Comparison of ENCODE assay signal across 20 cellular contexts in genomic region chr16:2280981-2281542, GRCh38. TPM values are rescaled to one million over a fixed set of nuclear protein-coding genes. Genes with fewer than 3 reads are reported as not detected.
DNase-seq lines count a peak whose midpoint lies in the region; TF ChIP-seq lines count a peak whose summit lies in the region.
"Had no signal": no experiment of that assay in that cellular context is flagged by ENCODE, and none has a peak within 500 bp of the region (broad histone marks: within the 10 kb centered on the region; RNA-seq: fewer than 3 reads in every experiment).

No MANE protein-coding gene starts in this region.

- no peaks in the 10 kb centered on the region for H3K27me3 ChIP-seq in dorsolateral prefrontal cortex
- H3K27me3 ChIP-seq: Peyer's patch had no signal

- TF ChIP-seq CTCF in dorsolateral prefrontal cortex (IDR thresholded peaks at IDR 0.05 in 54 of 56, conservative IDR thresholded peaks at IDR 0.05 in 2 of 56; ENCODE audit: low read depth in 1 of 56, partially characterized antibody in 56 of 56), result no peak

- H3K27ac ChIP-seq in dorsolateral prefrontal cortex, result peak overlapping the region in 39 of 59 donors; percentile 4 to 91 (median 62)
- H3K27ac ChIP-seq: KMS-11, Peyer's patch had no signal

- DNase-seq in ELF-1 (ENCODE audit: low read depth, low spot score) (peak; percentile 57), dorsolateral prefrontal cortex (no peak), left kidney (ENCODE audit: low read depth, low spot score) (peak; percentile 28), NOMO-1 (lab: John Stamatoyannopoulos, UW; ENCODE audit: unreplicated experiment in 2 of 2) (no peak), globus pallidus (ENCODE audit: low spot score) (no peak), activated T-cell treated with anti-CD3 and anti-CD28 coated beads for 4 hours (no peak)
- DNase-seq: Caco-2; CD4-positive, alpha-beta T cell; DND-41; GOT3; NCI-H1105; NCI-H146; NCI-H2029 treated with DMSO at 0.1 percent for 48 hours; NCI-H226; NCI-H510A treated with DMSO at 0.1 percent for 48 hours; NCI-H748 treated with DMSO at 0.1 percent for 48 hours; NK-92 treated with Interleukin-12 subunit alpha and Interleukin-12 subunit beta, amount 100 ng/mL, for 24 hours; Peyer's patch had no signal

- intact Hi-C loops in dorsolateral prefrontal cortex (cut with DNase I), result no loop called here

- no peak overlapping the region for H3K4me3 ChIP-seq in dorsolateral prefrontal cortex
- H3K4me3 ChIP-seq: Peyer's patch had no signal

- no peak for TF ChIP-seq RAD21 in Ishikawa (IDR thresholded peaks at IDR 0.05; ENCODE audit: low read depth)

- TF ChIP-seq EP300 in Ishikawa (IDR thresholded peaks at IDR 0.05; ENCODE audit: borderline replicate concordance), result no peak

TF ChIP-seq in Ishikawa, 13 proteins besides CTCF, POLR2A, EP300 and RAD21:
- TF ChIP-seq EGR1 (IDR thresholded peaks at IDR 0.05) (no peak), REST (IDR thresholded peaks at IDR 0.05; ENCODE audit: low read depth) (peak; percentile 80), CREB1 (IDR thresholded peaks at IDR 0.05; ENCODE audit: low read depth) (no peak), TEAD4 (IDR thresholded peaks at IDR 0.05) (no peak), ZBTB7A (IDR thresholded peaks at IDR 0.05; ENCODE audit: low read depth) (no peak)

RNA-seq across cellular contexts. Expression of gene RNPS1, which starts 13.1 kb away (rescaled TPM):
- 100 to 1,000 TPM; 162 to 285 (median 225) TPM for total RNA-seq in dorsolateral prefrontal cortex

RNA-seq across cellular contexts. Expression of gene ECI1, which starts 29.7 kb away (rescaled TPM):
- 10 to 100 TPM; 24.9 to 65.0 (median 34.8) TPM for total RNA-seq in dorsolateral prefrontal cortex

RNA-seq across cellular contexts. Expression of gene DNASE1L2, which starts 44.8 kb away (rescaled TPM):
- 10 to 100 TPM in 40 of 120 experiments, 1 to 10 TPM in 80; 2.9 to 21.6 (median 8.2) TPM for total RNA-seq in dorsolateral prefrontal cortex

RNA-seq across cellular contexts. Expression of gene E4F1, which starts 57.7 kb away (rescaled TPM):
- 10 to 100 TPM; 22.7 to 49.6 (median 30.9) TPM for total RNA-seq in dorsolateral prefrontal cortex

RNA-seq across cellular contexts. Expression of gene ABCA3, which starts 59.5 kb away (rescaled TPM):
- 100 to 1,000 TPM in 77 of 120 experiments, 10 to 100 TPM in 43; 75.2 to 141 (median 103) TPM for total RNA-seq in dorsolateral prefrontal cortex

Comparison
In these comparisons a context has a peak if more than half of its experiments do, and no peak if none do; other contexts are left out.
1. DNase-seq: peak in ELF-1 (single experiment) and left kidney (single experiment); none in dorsolateral prefrontal cortex (0 of 10), NOMO-1 (0 of 2), globus pallidus (single experiment) and activated T-cell treated with anti-CD3 and anti-CD28 coated beads for 4 hours (single experiment).